9 cellular contexts compared by ENCODE assay signal in genomic region chr10:132572545-132572937, GRCh38. TPM values are rescaled to one million over a fixed set of nuclear protein-coding genes. Genes with fewer than 3 reads are reported as not detected.
DNase-seq lines count a peak whose midpoint lies in the region; ATAC-seq and TF ChIP-seq lines count a peak whose summit lies in the region.
"Had no signal": no experiment of that assay in that cellular context is flagged by ENCODE, and none has a peak within 500 bp of the region (broad histone marks: within the 10 kb centered on the region; RNA-seq: fewer than 3 reads in every experiment).

No MANE protein-coding gene starts in this region.

- H3K4me3 ChIP-seq in KMS-11 (IDR thresholded peaks at IDR 0.05; ENCODE audit: insufficient read depth, low read depth, low read length) (no peak overlapping the region), choroid plexus epithelial cell (ENCODE audit: low read depth, low read length) (no peak overlapping the region)

- peaks cover 10% of the 10 kb centered on the region; the same call in 1 of the 2 replicates for H3K79me2 ChIP-seq in KMS-11 (ENCODE audit: insufficient read depth, low read depth)

- peak overlapping the region; percentile 90 for H3K27ac ChIP-seq in KMS-11

- H3K9ac ChIP-seq in KMS-11 = peak overlapping the region; percentile 56; the same call in 1 of the 2 replicates

- TF ChIP-seq CTCF in KMS-11 (conservative IDR thresholded peaks at IDR 0.05; ENCODE audit: low read depth, low read length) (no peak), choroid plexus epithelial cell (conservative IDR thresholded peaks at IDR 0.05; ENCODE audit: low read depth, low read length) (no peak), osteocyte (IDR thresholded peaks at IDR 0.05) (no peak)

- H3K4me1 Mint-ChIP-seq in osteocyte (ENCODE audit: unreplicated experiment) = peaks cover 12% of the 10 kb centered on the region

- no peaks in the 10 kb centered on the region for H4K20me1 ChIP-seq in KMS-11 (ENCODE audit: insufficient read depth)

- TF ChIP-seq POLR2A in GM18505 (IDR thresholded peaks at IDR 0.05; ENCODE audit: borderline replicate concordance, extremely low read depth, insufficient read depth, insufficient read length) = no peak

- DNase-seq in choroid plexus epithelial cell (ENCODE audit: low read depth) (peak; percentile 73), osteocyte (ENCODE audit: extremely low spot score, unreplicated experiment) (peak; percentile 82), pons (ENCODE audit: low spot score) (no peak), superior temporal gyrus (ENCODE audit: extremely low spot score) (no peak), medulla oblongata (ENCODE audit: extremely low spot score) (no peak)

- H3K4me1 ChIP-seq in KMS-11 (ENCODE audit: low read depth, poor library complexity, severe bottlenecking) = peaks cover 45% of the 10 kb centered on the region

- H3K9me3 Mint-ChIP-seq in osteocyte (ENCODE audit: unreplicated experiment) = no peaks in the 10 kb centered on the region
- H3K9me3 Mint-ChIP-seq: neural crest cell had no signal

- H3K4me2 ChIP-seq in KMS-11 = peak overlapping the region; percentile 98

- no peak overlapping the region for H3K4me3 Mint-ChIP-seq in osteocyte (ENCODE audit: unreplicated experiment)
- H3K4me3 Mint-ChIP-seq: neural crest cell had no signal

- no peaks in the 10 kb centered on the region for H3K27me3 Mint-ChIP-seq in osteocyte (ENCODE audit: unreplicated experiment)

- no peak overlapping the region for H3K27ac Mint-ChIP-seq in osteocyte (ENCODE audit: unreplicated experiment)

- H3K27me3 ChIP-seq in KMS-11 (ENCODE audit: insufficient read depth, low read depth) = no peaks in the 10 kb centered on the region

- ATAC-seq in GM18505 (IDR thresholded peaks at IDR 0.05; ENCODE audit: unreplicated experiment) (peak; percentile 0), HG03139 (IDR thresholded peaks at IDR 0.05; ENCODE audit: unreplicated experiment) (no peak)

- no peaks in the 10 kb centered on the region for H3K36me3 Mint-ChIP-seq in osteocyte (ENCODE audit: unreplicated experiment)

- no peaks in the 10 kb centered on the region for H3K36me3 ChIP-seq in KMS-11 (ENCODE audit: insufficient read depth)

- H2AFZ ChIP-seq in KMS-11 (ENCODE audit: low read depth) = peak overlapping the region; percentile 39; the same call in 1 of the 2 replicates

RNA-seq across cellular contexts. Expression of gene INPP5A, which starts 35.0 kb away (rescaled TPM):
- 35.0 and 36.4 TPM in 2 replicates for total RNA-seq in osteocyte

Comparison
In these comparisons a context has a peak if more than half of its experiments do, and no peak if none do; other contexts are left out.
1. DNase-seq: peak in choroid plexus epithelial cell (single experiment) and osteocyte (single experiment); none in pons (single experiment), superior temporal gyrus (single experiment) and medulla oblongata (single experiment).